28 cellular contexts compared by ENCODE assay signal in genomic region chr20:46849269-46849668, GRCh38. TPM values are rescaled to one million over a fixed set of nuclear protein-coding genes. Genes with fewer than 3 reads are reported as not detected.
A peak's percentile ranks its signal among the peaks of the same experiment; 100 is the strongest.
DNase-seq lines count a peak whose midpoint lies in the region; ATAC-seq and TF ChIP-seq lines count a peak whose summit lies in the region.
"Had no signal": no experiment of that assay in that cellular context is flagged by ENCODE, and none has a peak within 500 bp of the region (broad histone marks: within the 10 kb centered on the region; RNA-seq: fewer than 3 reads in every experiment).

No MANE protein-coding gene starts in this region.

- peak; percentile 19; the same call in 1 of the 3 replicates for ATAC-seq in RWPE2 (ENCODE audit: low read depth)
- no peak for ATAC-seq in HG02678 (IDR thresholded peaks at IDR 0.05; ENCODE audit: unreplicated experiment)
- no peak for ATAC-seq in GM18505 (IDR thresholded peaks at IDR 0.05; ENCODE audit: unreplicated experiment)
- ATAC-seq: GM12878 had no signal

- TF ChIP-seq POLR2A in GM18505 (IDR thresholded peaks at IDR 0.05; ENCODE audit: borderline replicate concordance, extremely low read depth, insufficient read depth, insufficient read length) = no peak

- no peaks in the 10 kb centered on the region for H3K9me3 ChIP-seq in RWPE2 (ENCODE audit: severe bottlenecking)
- H3K9me3 ChIP-seq in WERI-Rb-1 (ENCODE audit: severe bottlenecking) = peaks cover 4% of the 10 kb centered on the region
- no peaks in the 10 kb centered on the region for H3K9me3 ChIP-seq in neural progenitor cell (ENCODE audit: low read depth)
- H3K9me3 ChIP-seq: BE2C, BLaER1 had no signal

- peaks cover 20% of the 10 kb centered on the region for H3K4me1 Mint-ChIP-seq in nephron
- peaks cover 11% of the 10 kb centered on the region for H3K4me1 Mint-ChIP-seq in neural progenitor cell
- H3K4me1 Mint-ChIP-seq: CD14-positive monocyte; CD4-positive, CD25-positive, alpha-beta regulatory T cell; CD8-positive, alpha-beta memory T cell had no signal

- H3K27ac Mint-ChIP-seq in nephron (peak overlapping the region in 2 of 3 experiments; percentile 8 to 67), neural progenitor cell (no peak overlapping the region)
- H3K27ac Mint-ChIP-seq: CD14-positive monocyte; CD4-positive, alpha-beta memory T cell; CD4-positive, CD25-positive, alpha-beta regulatory T cell had no signal

- H3K4me3 ChIP-seq in RWPE2 (ENCODE audit: severe bottlenecking) (no peak overlapping the region), WERI-Rb-1 (ENCODE audit: low read depth, low read length) (no peak overlapping the region), neural progenitor cell (no peak overlapping the region)
- H3K4me3 ChIP-seq: BLaER1, GM12878 had no signal

- peaks cover 4% of the 10 kb centered on the region for H3K27me3 Mint-ChIP-seq in nephron (ENCODE audit: low read depth)
- H3K27me3 Mint-ChIP-seq in neural progenitor cell (ENCODE audit: insufficient read depth, low read depth) = peaks cover 3% of the 10 kb centered on the region

- H3K36me3 Mint-ChIP-seq in nephron (ENCODE audit: low read depth) (no peaks in the 10 kb centered on the region), neural progenitor cell (no peaks in the 10 kb centered on the region)
- H3K36me3 Mint-ChIP-seq: CD14-positive monocyte; CD4-positive, alpha-beta memory T cell; CD4-positive, CD25-positive, alpha-beta regulatory T cell; CD8-positive, alpha-beta memory T cell had no signal

- no peaks in the 10 kb centered on the region for H3F3A ChIP-seq in neural progenitor cell (ENCODE audit: low read depth)

- H3K9ac ChIP-seq in neural progenitor cell = no peak overlapping the region
- H3K9ac ChIP-seq: BLaER1 had no signal

- H3K27ac ChIP-seq in RWPE2 (ENCODE audit: poor library complexity, severe bottlenecking) = no peak overlapping the region
- H3K27ac ChIP-seq in WERI-Rb-1 = peak overlapping the region; percentile 68
- no peak overlapping the region for H3K27ac ChIP-seq in neural progenitor cell
- H3K27ac ChIP-seq: BLaER1 had no signal

- H4K20me1 ChIP-seq in neural progenitor cell (ENCODE audit: low read depth) = no peaks in the 10 kb centered on the region
- H4K20me1 ChIP-seq: BLaER1 had no signal

- H3K36me3 ChIP-seq in RWPE2 (ENCODE audit: low read depth) (no peaks in the 10 kb centered on the region), WERI-Rb-1 (no peaks in the 10 kb centered on the region), neural progenitor cell (no peaks in the 10 kb centered on the region)
- H3K36me3 ChIP-seq: BE2C, BLaER1 had no signal

- no peak overlapping the region for H3K4me3 Mint-ChIP-seq in nephron
- H3K4me3 Mint-ChIP-seq in neural progenitor cell = no peak overlapping the region
- H3K4me3 Mint-ChIP-seq: CD14-positive monocyte; CD4-positive, alpha-beta memory T cell; CD4-positive, CD25-positive, alpha-beta regulatory T cell; CD8-positive, alpha-beta memory T cell had no signal

- peak overlapping the region; percentile 91 for H2AFZ ChIP-seq in neural progenitor cell (replicated peaks)

- TF ChIP-seq CTCF in RWPE2 (IDR thresholded peaks at IDR 0.05; ENCODE audit: poor library complexity, severe bottlenecking) = no peak
- TF ChIP-seq CTCF in WERI-Rb-1 (IDR thresholded peaks at IDR 0.05; ENCODE audit: low read depth, low read length) = no peak
- TF ChIP-seq CTCF in nephron (IDR thresholded peaks at IDR 0.05; ENCODE audit: unreplicated experiment in 3 of 3) = no peak
- no peak for TF ChIP-seq CTCF in neural progenitor cell (IDR thresholded peaks at IDR 0.05)

- H3K9me3 Mint-ChIP-seq in nephron (no peaks in the 10 kb centered on the region), neural progenitor cell (peaks cover 2% of the 10 kb centered on the region)

- no peak overlapping the region for H3K4me2 ChIP-seq in neural progenitor cell
- H3K4me2 ChIP-seq: BLaER1 had no signal

- H3K79me2 ChIP-seq in neural progenitor cell (ENCODE audit: low read depth) = no peaks in the 10 kb centered on the region

- no peaks in the 10 kb centered on the region for H3K4me1 ChIP-seq in RWPE2 (ENCODE audit: insufficient read depth, poor library complexity, severe bottlenecking)
- H3K4me1 ChIP-seq in neural progenitor cell = peaks cover 13% of the 10 kb centered on the region
- H3K4me1 ChIP-seq: BE2C, BLaER1 had no signal

- H3K27me3 ChIP-seq in RWPE2 (ENCODE audit: insufficient read depth, poor library complexity, severe bottlenecking) (no peaks in the 10 kb centered on the region), WERI-Rb-1 (ENCODE audit: insufficient read depth, low read depth, severe bottlenecking) (no peaks in the 10 kb centered on the region), neural progenitor cell (no peaks in the 10 kb centered on the region)
- H3K27me3 ChIP-seq: BE2C, BLaER1 had no signal

- DNase-seq in RWPE2 (ENCODE audit: low spot score) = no peak
- no peak for DNase-seq in WERI-Rb-1
- DNase-seq in neural progenitor cell (ENCODE audit: low spot score) = no peak
- DNase-seq in glomerular visceral epithelial cell (ENCODE audit: extremely low spot score) = no peak
- no peak for DNase-seq in NCI-H524 (lab: John Stamatoyannopoulos, UW)
- DNase-seq: 8988T; ACHN; BE2C; C1 segment of cervical spinal cord; CD4-positive, alpha-beta memory T cell; CD4-positive, CD25-positive, alpha-beta regulatory T cell; CD8-positive, alpha-beta memory T cell; COR-L47; DMS 273 treated with DMSO at 0.1 percent for 48 hours; DMS153; DMS53; DMS79; DND-41; EL; GDM1 had no signal

RNA-seq across cellular contexts. Expression of gene EYA2, which starts 45.4 kb away (rescaled TPM):
- 1.8 and 2.1 TPM in 2 replicates for total RNA-seq in neural progenitor cell (ENCODE audit: low replicate concordance)
- total RNA-seq: A673; CD4-positive, alpha-beta memory T cell; CD4-positive, CD25-positive, alpha-beta regulatory T cell; CD8-positive, alpha-beta memory T cell; G401; GM12878 had no signal
